Comparison of ENCODE assay signal across 18 cellular contexts in the genomic region with DNA sequence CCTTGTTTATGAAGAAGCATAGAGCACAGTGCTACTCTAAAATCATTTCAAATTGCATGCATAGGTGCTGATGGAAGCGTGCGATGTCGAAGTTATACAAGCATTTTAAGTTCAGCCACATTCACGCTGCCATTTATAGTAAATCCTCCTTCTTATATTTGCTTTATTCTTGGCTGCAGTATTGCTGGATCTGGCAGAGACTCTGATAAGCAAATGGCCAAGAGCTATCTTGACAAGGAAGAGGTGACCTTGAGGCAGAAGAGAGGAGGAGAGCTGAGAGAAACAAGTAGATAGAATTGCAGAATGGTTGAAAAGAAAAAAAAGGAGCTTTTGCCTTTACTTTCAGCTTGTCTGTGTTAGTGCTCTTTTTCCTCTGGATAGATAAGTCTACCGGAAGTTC. TPM values are rescaled to one million over a fixed set of nuclear protein-coding genes. Genes with fewer than 3 reads are reported as not detected.
DNase-seq lines count a peak whose midpoint lies in the region; ATAC-seq and TF ChIP-seq lines count a peak whose summit lies in the region.
"Had no signal": no experiment of that assay in that cellular context is flagged by ENCODE, and none has a peak within 500 bp of the region (broad histone marks: within the 10 kb centered on the region; RNA-seq: fewer than 3 reads in every experiment).

No MANE protein-coding gene starts in this region.

- H3K4me3 ChIP-seq in right atrium auricular region = no peak overlapping the region
- H3K4me3 ChIP-seq in cardiac muscle cell = no peak overlapping the region
- no peak overlapping the region for H3K4me3 ChIP-seq in left ventricle myocardium inferior
- H3K4me3 ChIP-seq: BLaER1, GM23248 had no signal

- H3K36me3 ChIP-seq in right atrium auricular region = no peaks in the 10 kb centered on the region
- no peaks in the 10 kb centered on the region for H3K36me3 ChIP-seq in cardiac muscle cell
- no peaks in the 10 kb centered on the region for H3K36me3 ChIP-seq in left ventricle myocardium inferior
- H3K36me3 ChIP-seq: BLaER1 had no signal

- ATAC-seq in Right ventricle myocardium superior (ENCODE audit: poor library complexity) (peak; percentile 88), GM21360 (IDR thresholded peaks at IDR 0.05; ENCODE audit: unreplicated experiment) (no peak)

- peaks cover 0 to 5% of the 10 kb centered on the region in 2 donors for H3K9me3 ChIP-seq in right atrium auricular region
- H3K9me3 ChIP-seq in cardiac muscle cell (ENCODE audit: low read depth) = no peaks in the 10 kb centered on the region
- peaks cover 12% of the 10 kb centered on the region for H3K9me3 ChIP-seq in left ventricle myocardium inferior (replicated peaks)

- H3K27ac ChIP-seq in right atrium auricular region (peak overlapping the region in 1 of 2 donors; percentile 54), cardiac muscle cell (peak overlapping the region; percentile 75), left ventricle myocardium inferior (replicated peaks) (peak overlapping the region; percentile 15)
- H3K27ac ChIP-seq: BLaER1, GM23248, HL-60 had no signal

- H3K4me1 ChIP-seq in right atrium auricular region = peaks cover 0 to 7% of the 10 kb centered on the region in 2 donors
- H3K4me1 ChIP-seq in cardiac muscle cell (ENCODE audit: low read depth) = peaks cover 18% of the 10 kb centered on the region
- H3K4me1 ChIP-seq in left ventricle myocardium inferior = peaks cover 11% of the 10 kb centered on the region
- H3K4me1 ChIP-seq: BLaER1 had no signal

- H3K27me3 ChIP-seq in right atrium auricular region (no peaks in the 10 kb centered on the region), cardiac muscle cell (no peaks in the 10 kb centered on the region), left ventricle myocardium inferior (ENCODE audit: low read depth) (no peaks in the 10 kb centered on the region)
- H3K27me3 ChIP-seq: BLaER1 had no signal

- no peak for DNase-seq in Right ventricle myocardium superior
- DNase-seq in right atrium auricular region (ENCODE audit: low spot score) = no peak
- DNase-seq in cardiac muscle cell (ENCODE audit: low read depth in 1 of 2, low spot score in 1 of 2) = peak in 1 of 2 donors; percentile 40
- DNase-seq in left ventricle myocardium inferior = no peak
- DNase-seq in posterior vena cava (ENCODE audit: low spot score) = no peak
- DNase-seq in GOT3 (lab: John Stamatoyannopoulos, UW) = no peak
- DNase-seq: 8988T; CD4-positive, alpha-beta memory T cell; DMS153; DMS79; GDM1; GM23248; HCEC 1CT had no signal

- no peak for TF ChIP-seq CTCF in right atrium auricular region (IDR thresholded peaks at IDR 0.05)
- no peak for TF ChIP-seq CTCF in cardiac muscle cell (IDR thresholded peaks at IDR 0.05; ENCODE audit: low read depth, low read length)
- TF ChIP-seq CTCF in left ventricle myocardium inferior (IDR thresholded peaks at IDR 0.05; ENCODE audit: borderline replicate concordance) = no peak

- intact Hi-C loops in Right ventricle myocardium superior (cut with DNase I) (no loop called here), left ventricle myocardium inferior (cut with micrococcal nuclease) (loop anchor here (5.0 kb wide), 1 partner anchor 282 kb away; no protein-coding TSS in a partner anchor), posterior vena cava (cut with DNase I) (no loop called here)

RNA-seq across cellular contexts. Expression of a gene that starts 18.9 kb away (rescaled TPM):
- 1.2 TPM for total RNA-seq in Right ventricle myocardium superior
- total RNA-seq in right atrium auricular region = 1 to 10 TPM; 1.1 to 1.8 TPM
- 0.15 and 0.18 TPM in 2 replicates for total RNA-seq in cardiac muscle cell
- polyA plus RNA-seq in cardiac muscle cell = 0.02 and 0.39 TPM in 2 replicates
- 1.7 TPM for total RNA-seq in left ventricle myocardium inferior
- total RNA-seq in posterior vena cava = under 1 TPM; 0.09 to 0.43 TPM
- total RNA-seq: GM23248, HT1080 had no signal
- polyA plus RNA-seq: CD14-positive monocyte, GM23248 had no signal
